Comparison of ENCODE assay signal across 25 cellular contexts in the genomic region with DNA sequence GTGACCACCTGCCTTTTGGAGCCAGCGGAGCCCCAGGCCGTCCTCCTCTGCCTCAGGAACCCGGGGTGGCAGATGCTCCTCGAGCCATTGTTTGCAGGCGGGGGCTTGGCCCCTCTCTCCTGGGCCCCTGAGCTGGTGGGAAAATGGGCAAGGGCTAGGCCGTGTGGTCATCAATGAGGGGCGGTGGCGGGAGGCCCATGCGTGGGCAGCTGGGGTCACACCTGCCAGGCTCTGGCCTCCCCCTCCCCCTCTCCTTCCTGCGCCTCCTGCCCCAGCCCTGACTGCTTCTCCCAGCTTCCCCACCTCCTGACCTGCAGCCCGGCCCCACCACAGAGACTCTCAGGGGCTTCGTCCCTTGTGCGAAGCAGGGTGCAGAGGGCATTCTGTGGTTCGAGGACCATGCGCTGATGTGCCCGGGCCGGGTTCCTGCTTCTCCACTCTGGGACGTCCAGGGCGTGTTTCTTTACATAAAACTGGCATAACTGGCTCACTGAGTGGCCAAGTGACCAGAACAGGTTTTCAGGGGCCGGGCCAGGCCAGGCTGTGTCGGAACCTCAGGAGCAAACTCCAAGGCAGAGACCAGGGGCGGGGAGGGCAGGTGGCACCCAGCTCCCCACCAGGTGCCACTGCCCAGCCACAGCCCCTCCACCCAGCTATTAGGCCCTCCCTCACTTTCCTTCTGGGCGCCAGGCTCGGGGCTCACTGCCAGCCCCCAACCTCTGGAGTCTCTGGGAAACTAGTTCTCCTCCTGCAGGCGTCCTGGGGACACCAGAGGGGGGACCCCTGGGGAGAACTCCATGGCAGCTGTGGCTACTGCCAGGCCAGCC. TPM values are rescaled to one million over a fixed set of nuclear protein-coding genes. Genes with fewer than 3 reads are reported as not detected.
A peak's percentile ranks its signal among the peaks of the same experiment; 100 is the strongest.
DNase-seq lines count a peak whose midpoint lies in the region; ATAC-seq and TF ChIP-seq lines count a peak whose summit lies in the region.
"Had no signal": no experiment of that assay in that cellular context is flagged by ENCODE, and none has a peak within 500 bp of the region (broad histone marks: within the 10 kb centered on the region; RNA-seq: fewer than 3 reads in every experiment).

No MANE protein-coding gene starts in this region.

- H3K9me3 ChIP-seq in PC-9 (ENCODE audit: insufficient read depth, low read depth), result no peaks in the 10 kb centered on the region
- no peaks in the 10 kb centered on the region for H3K9me3 ChIP-seq in lower lobe of right lung
- H3K9me3 ChIP-seq in thyroid gland, result no peaks in the 10 kb centered on the region
- H3K9me3 ChIP-seq: testis had no signal

- peak overlapping the region; percentile 76 for H3K4me2 ChIP-seq in PC-9

- 48 to 63% methylated on average over 13 to 14 of the region's 25 CpGs for WGBS in thyroid gland, 2 donors

- no peak overlapping the region for H3K4me3 ChIP-seq in PC-9
- no peak overlapping the region for H3K4me3 ChIP-seq in lower lobe of right lung
- H3K4me3 ChIP-seq in thyroid gland (replicated peaks in 1 of 3), result no peak overlapping the region
- H3K4me3 ChIP-seq: dorsolateral prefrontal cortex, testis had no signal

- no peaks in the 10 kb centered on the region; the same call in 1 of the 2 replicates for H4K20me1 ChIP-seq in PC-9 (ENCODE audit: insufficient read depth)

- ATAC-seq in lower lobe of right lung (peak; percentile 84 to 85), HG02588 (IDR thresholded peaks at IDR 0.05; ENCODE audit: unreplicated experiment) (no peak)
- ATAC-seq: activated CD8-positive, alpha-beta T cell treated with anti-CD3 and anti-CD28 coated beads, Interleukin-2, amount 10 ng/mL, durations not matched to agents 7 days and 5 days; naive thymus-derived CD4-positive, alpha-beta T cell; stimulated activated naive B cell treated with anti-CD40 and anti-IgM and Interleukin-4, amounts not matched to agents 10 μg/mL and 1 μg/mL and 100 μg/mL, for 72 hours had no signal

- H3K79me2 ChIP-seq in PC-9 (ENCODE audit: low read depth), result no peaks in the 10 kb centered on the region

- CTCF ChIA-PET in PC-9 (lab: Charles Lee), result interaction anchor here (0.6 kb wide), 2 partner anchors 12 to 48 kb away, joined by 3 read pairs; no protein-coding TSS in a partner anchor

- no peaks in the 10 kb centered on the region for H3K9me2 ChIP-seq in PC-9 (ENCODE audit: insufficient read depth)

- POLR2A ChIA-PET in PC-9 (lab: Charles Lee; ENCODE audit: unreplicated experiment), result no interaction called here

- DNase-seq in D341Med (ENCODE audit: low spot score), result peak; percentile 64
- peak; percentile 75 to 86 for DNase-seq in PC-9
- DNase-seq in lower lobe of right lung, result peak; percentile 86
- peak; percentile 66 to 69 for DNase-seq in thyroid gland
- no peak for DNase-seq in AG20443 (ENCODE audit: low spot score)
- DNase-seq in stimulated activated CD4-positive, alpha-beta T cell treated with anti-CD3 and anti-CD28 coated beads, Interleukin-4, amount 100 ng/mL, for 1 hour, result no peak
- no peak for DNase-seq in NCI-H510A (lab: John Stamatoyannopoulos, UW)
- DNase-seq: activated CD4-positive, CD25-positive, alpha-beta regulatory T cell treated with anti-CD3 and anti-CD28 coated beads, Interleukin-2, amount 50 U/mL, for 72 hours; activated CD8-positive, alpha-beta T cell treated with anti-CD3 and anti-CD28 coated beads, Interleukin-2, amount 10 ng/mL, durations not matched to agents 7 days and 5 days; activated effector memory CD4-positive, alpha-beta T cell treated with Interleukin-2 at 50 U/mL for 16 hours; activated T-cell treated with anti-CD3 and anti-CD28 coated beads for 4 hours; cerebellar nuclear complex; DND-41; dorsolateral prefrontal cortex; mesendoderm; naive thymus-derived CD4-positive, alpha-beta T cell; NCI-H187; NCI-H226; OCI-M1; SHP77; stimulated activated CD4-positive, alpha-beta T cell treated with anti-CD3 and anti-CD28 coated beads, Interleukin-4, amount 100 ng/mL, for 24 hours; stimulated activated naive B cell treated with anti-CD40 and anti-IgM and Interleukin-4, amounts not matched to agents 10 μg/mL and 1 μg/mL and 100 μg/mL, for 72 hours; testis had no signal

- TF ChIP-seq CTCF in PC-9 (conservative IDR thresholded peaks at IDR 0.05) (no peak), lower lobe of right lung (IDR thresholded peaks at IDR 0.05) (no peak), thyroid gland (IDR thresholded peaks at IDR 0.05) (no peak)

- H3K27me3 ChIP-seq in PC-9 (ENCODE audit: insufficient read depth, low read depth), result peaks cover 19% of the 10 kb centered on the region
- peaks cover 58% of the 10 kb centered on the region for H3K27me3 ChIP-seq in lower lobe of right lung (ENCODE audit: low read depth)
- H3K27me3 ChIP-seq in thyroid gland, result no peaks in the 10 kb centered on the region
- H3K27me3 ChIP-seq: testis had no signal

- BruUV-seq in PC-9 (replicated peaks; lab: Mats Ljungman, UMichigan), result no TSS peak

- H3K4me1 ChIP-seq in PC-9 (replicated peaks; ENCODE audit: insufficient read depth), result peaks cover 24% of the 10 kb centered on the region
- peaks cover 5% of the 10 kb centered on the region for H3K4me1 ChIP-seq in lower lobe of right lung
- H3K4me1 ChIP-seq in thyroid gland, result peaks cover 9 to 34% of the 10 kb centered on the region in 2 donors

- intact Hi-C loops in PC-9 (cut with micrococcal nuclease; ENCODE audit: unreplicated experiment) (no loop called here), lower lobe of right lung (cut with DNase I) (no loop called here), thyroid gland (cut with DNase I) (no loop called here)

- H3K36me3 ChIP-seq in PC-9 (ENCODE audit: low read depth) (no peaks in the 10 kb centered on the region), lower lobe of right lung (no peaks in the 10 kb centered on the region), thyroid gland (no peaks in the 10 kb centered on the region)

- H3K27ac ChIP-seq in PC-9, result no peak overlapping the region
- no peak overlapping the region for H3K27ac ChIP-seq in lower lobe of right lung
- peak overlapping the region in 1 of 3 donors; percentile 24 for H3K27ac ChIP-seq in thyroid gland
- H3K27ac ChIP-seq: dorsolateral prefrontal cortex, testis had no signal

- H2AFZ ChIP-seq in PC-9, result no peak overlapping the region

- TF ChIP-seq POLR2A in thyroid gland (IDR thresholded peaks at IDR 0.05), result no peak

- peaks cover 33% of the 10 kb centered on the region for H3F3A ChIP-seq in PC-9 (ENCODE audit: insufficient read depth, low read depth)

RNA-seq across cellular contexts. Expression of gene SAMD11, which starts 9.3 kb away (rescaled TPM):
- total RNA-seq in PC-9 (2021) (0.59 and 2.2 TPM in 2 replicates), lower lobe of right lung (2.2 TPM), thyroid gland (10 to 100 TPM in 1 of 4 donors, 1 to 10 TPM in 3; 4.1 to 11.2 (median 6.3) TPM)
- total RNA-seq: activated CD8-positive, alpha-beta T cell treated with anti-CD3 and anti-CD28 coated beads, Interleukin-2, amount 10 ng/mL, durations not matched to agents 7 days and 5 days; naive thymus-derived CD4-positive, alpha-beta T cell had no signal

RNA-seq across cellular contexts. Expression of gene NOC2L, which starts 26.1 kb away (rescaled TPM):
- 86.4 and 100 TPM in 2 replicates for total RNA-seq in PC-9 (2021)
- total RNA-seq in lower lobe of right lung, result 46.5 TPM
- 10 to 100 TPM; 31.9 to 39.8 (median 34.6) TPM for total RNA-seq in thyroid gland

RNA-seq across cellular contexts. Expression of gene KLHL17, which starts 27.4 kb away (rescaled TPM):
- total RNA-seq in PC-9 (2021) (16.8 and 22.7 TPM in 2 replicates), lower lobe of right lung (17.0 TPM), thyroid gland (10 to 100 TPM in 2 of 4 donors, 1 to 10 TPM in 2; 3.4 to 10.9 (median 10.3) TPM)

RNA-seq across cellular contexts. Expression of gene PLEKHN1, which starts 33.3 kb away (rescaled TPM):
- total RNA-seq in PC-9 (2021) (9.1 and 11.9 TPM in 2 replicates), lower lobe of right lung (1.2 TPM), thyroid gland (under 1 TPM in 2 of 4 donors, not detected in 2; 0.25 to 0.27 TPM)

RNA-seq across cellular contexts. Expression of gene PERM1, which starts 48.9 kb away (rescaled TPM):
- total RNA-seq in PC-9 (2021) (0.60 and 0.81 TPM in 2 replicates), lower lobe of right lung (not detected), thyroid gland (under 1 TPM in 1 of 4 donors, not detected in 3; 0.22 TPM)
- total RNA-seq: activated CD8-positive, alpha-beta T cell treated with anti-CD3 and anti-CD28 coated beads, Interleukin-2, amount 10 ng/mL, durations not matched to agents 7 days and 5 days; naive thymus-derived CD4-positive, alpha-beta T cell; osteoblast had no signal

Comparison
In these comparisons a context has a peak if more than half of its experiments do, and no peak if none do; other contexts are left out.
1. DNase-seq: peak in D341Med (single experiment), PC-9 (2 of 2), lower lobe of right lung (single experiment) and thyroid gland (2 of 2); none in AG20443 (single experiment), stimulated activated CD4-positive, alpha-beta T cell treated with anti-CD3 and anti-CD28 coated beads, Interleukin-4, amount 100 ng/mL, for 1 hour (single experiment) and NCI-H510A (single experiment).